Comparison of ENCODE assay signal across 8 cellular contexts in the genomic region with DNA sequence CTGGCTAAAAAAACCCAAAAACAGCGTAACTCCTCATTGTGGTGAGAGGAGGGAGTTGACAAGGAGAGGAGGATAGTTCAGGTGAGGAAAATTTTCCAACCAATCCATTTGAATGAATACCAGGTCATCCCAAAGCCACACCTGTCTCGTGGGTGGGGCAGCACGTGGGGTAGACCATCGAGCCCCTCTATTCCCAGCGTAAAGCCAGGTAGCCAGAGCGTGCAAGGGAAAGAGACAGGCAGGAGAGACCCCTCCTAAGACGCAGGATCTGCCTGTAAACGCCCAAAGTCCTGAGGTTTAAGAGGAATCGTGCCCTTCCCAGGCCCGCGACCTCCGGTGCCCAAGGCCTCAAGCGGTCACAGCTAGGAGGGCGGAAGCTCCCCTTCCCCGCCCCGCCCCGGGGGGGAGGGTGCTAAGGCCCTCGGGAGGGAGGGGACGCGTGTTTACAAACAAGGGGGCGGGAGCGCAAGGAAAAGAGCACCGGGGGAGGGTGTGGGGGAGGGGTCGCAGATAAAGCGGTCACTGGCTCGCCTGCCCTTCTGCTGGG. TPM values are rescaled to one million over a fixed set of nuclear protein-coding genes. Genes with fewer than 3 reads are reported as not detected.
A peak's percentile ranks its signal among the peaks of the same experiment; 100 is the strongest.
DNase-seq lines count a peak whose midpoint lies in the region; ATAC-seq and TF ChIP-seq lines count a peak whose summit lies in the region.

No MANE protein-coding gene starts in this region.

- TSS peak; percentile 52 for BruUV-seq in Panc1 (replicated peaks; lab: Mats Ljungman, UMichigan)

- intact Hi-C loops in Panc1 (cut with micrococcal nuclease; ENCODE audit: unreplicated experiment), result no loop called here
- intact Hi-C loops in Right ventricle myocardium superior (cut with DNase I), result loop anchor here (5.0 kb wide), 1 partner anchor 227 kb away; no protein-coding TSS in a partner anchor

- H3K4me3 ChIP-seq in BJ (ENCODE audit: low read depth, low read length) (peak overlapping the region; percentile 78), Panc1 (ENCODE audit: low read depth in 2 of 2, low read length in 2 of 2) (peak overlapping the region; percentile 68 to 100)

- H3K27ac ChIP-seq in Panc1 (ENCODE audit: low read length), result peak overlapping the region; percentile 93

- in situ Hi-C loops in Panc1 (cut with HindIII; ENCODE audit: low pct_unique_long_range_greater_than_20kb, low sequenced_read_pairs), result no loop called here

- ATAC-seq in GM19043 (IDR thresholded peaks at IDR 0.05; ENCODE audit: low read depth, unreplicated experiment) (peak; percentile 9), HG03432 (IDR thresholded peaks at IDR 0.05; ENCODE audit: unreplicated experiment) (peak; percentile 23), Panc1 (peak; percentile 61), Right ventricle myocardium superior (ENCODE audit: poor library complexity) (peak; percentile 47)

- H3K27me3 Mint-ChIP-seq in progenitor cell of endocrine pancreas, result no peaks in the 10 kb centered on the region

- peaks cover 31% of the 10 kb centered on the region for H3K36me3 Mint-ChIP-seq in progenitor cell of endocrine pancreas (ENCODE audit: insufficient read depth)

- H3K4me3 Mint-ChIP-seq in progenitor cell of endocrine pancreas (ENCODE audit: low read depth), result peak overlapping the region; percentile 100

- POLR2A ChIA-PET in BJ (lab: Charles Lee) (interaction anchor here (0.6 to 0.7 kb wide), 2 partner anchors 50 to 98 kb away, joined by 3 to 24 read pairs; no protein-coding TSS in a partner anchor), Panc1 (lab: Charles Lee) (interaction anchor here (0.6 to 0.7 kb wide), 4 partner anchors 41 to 182 kb away, joined by 8 to 15 read pairs (median 10); partner anchors contain the start of genes RPS18 and VPS52)

- H3K36me3 ChIP-seq in BJ (ENCODE audit: control insufficient read depth, insufficient read depth, low read length), result peaks cover 28% of the 10 kb centered on the region
- peaks cover 19% of the 10 kb centered on the region for H3K36me3 ChIP-seq in Panc1 (ENCODE audit: control insufficient read depth, insufficient read depth, low read length)

- H3K27me3 ChIP-seq in BJ (ENCODE audit: control insufficient read depth, insufficient read depth, low read length) (no peaks in the 10 kb centered on the region), Panc1 (ENCODE audit: control insufficient read depth, insufficient read depth, low read length) (no peaks in the 10 kb centered on the region)

- CTCF ChIA-PET in BJ (lab: Yijun Ruan, JAX), result interaction anchor here (1.0 to 4.9 kb wide), 4 partner anchors 27 to 218 kb away, joined by 3 to 21 read pairs (median 3); partner anchors contain the start of gene CUTA
- CTCF ChIA-PET in Panc1 (lab: Charles Lee), result interaction anchor here (0.7 kb wide), 1 partner anchor 287 kb away, joined by 4 read pairs; no protein-coding TSS in a partner anchor

- peaks cover 32% of the 10 kb centered on the region for H3K4me1 ChIP-seq in Panc1 (ENCODE audit: control insufficient read depth, insufficient read depth, low read length)

- peak overlapping the region; percentile 90 for H3K27ac Mint-ChIP-seq in progenitor cell of endocrine pancreas

- DNase-seq in BJ (ENCODE audit: low read depth) (no peak), Panc1 (ENCODE audit: low read depth, low spot score) (no peak), Right ventricle myocardium superior (peak; percentile 86), progenitor cell of endocrine pancreas (ENCODE audit: low spot score, unreplicated experiment) (no peak), middle frontal gyrus (ENCODE audit: extremely low spot score, low spot score) (no peak)
- DNase-seq in activated naive CD4-positive, alpha-beta T cell treated with Interleukin-2 at 50 U/mL for 16 hours, result peak; percentile 76

- H3K9me3 ChIP-seq in Panc1 (ENCODE audit: control insufficient read depth, insufficient read depth, low read depth, low read length), result no peaks in the 10 kb centered on the region

- H3K4me1 Mint-ChIP-seq in progenitor cell of endocrine pancreas (ENCODE audit: low read depth), result peaks cover 43% of the 10 kb centered on the region

- H3K9me3 Mint-ChIP-seq in progenitor cell of endocrine pancreas (ENCODE audit: low read depth), result no peaks in the 10 kb centered on the region

- no peak for TF ChIP-seq CTCF in BJ (IDR thresholded peaks at IDR 0.05; ENCODE audit: insufficient read depth, low read depth, low read length)
- no peak for TF ChIP-seq CTCF in Panc1 (IDR thresholded peaks at IDR 0.05)
- no peak for TF ChIP-seq CTCF in progenitor cell of endocrine pancreas (IDR thresholded peaks at IDR 0.05; ENCODE audit: unreplicated experiment)

RNA-seq across cellular contexts. Expression of gene RXRB, which starts 0.7 kb away (rescaled TPM):
- polyA plus RNA-seq in BJ (2011; rRNA removed), result 51.3 and 67.9 TPM in 2 replicates
- polyA minus RNA-seq in BJ (2011; rRNA and poly(A)+ RNA removed), result 33.7 and 56.1 TPM in 2 replicates
- 27.4 TPM for total RNA-seq in Panc1 (2021; ENCODE audit: unreplicated experiment)
- 28.5 TPM for polyA plus RNA-seq in Panc1 (2012; ENCODE audit: insufficient read length)
- total RNA-seq in Right ventricle myocardium superior, result 37.9 TPM
- total RNA-seq in progenitor cell of endocrine pancreas, result 44.3 and 47.1 TPM in 2 replicates

RNA-seq across cellular contexts. Expression of gene SLC39A7, which starts 0.9 kb away (rescaled TPM):
- 116 and 151 TPM in 2 replicates for polyA plus RNA-seq in BJ (2011; rRNA removed)
- polyA minus RNA-seq in BJ (2011; rRNA and poly(A)+ RNA removed), result 55.6 and 60.2 TPM in 2 replicates
- total RNA-seq in Panc1 (2021; ENCODE audit: unreplicated experiment) (135 TPM), Right ventricle myocardium superior (46.0 TPM), progenitor cell of endocrine pancreas (108 and 109 TPM in 2 replicates)
- polyA plus RNA-seq in Panc1 (2012; ENCODE audit: insufficient read length), result 155 TPM

RNA-seq across cellular contexts. Expression of gene HSD17B8, which starts 4.7 kb away (rescaled TPM):
- 2.1 and 3.4 TPM in 2 replicates for polyA plus RNA-seq in BJ (2011; rRNA removed)
- 0.41 and 0.47 TPM in 2 replicates for polyA minus RNA-seq in BJ (2011; rRNA and poly(A)+ RNA removed)
- total RNA-seq in Panc1 (2021; ENCODE audit: unreplicated experiment) (7.4 TPM), Right ventricle myocardium superior (25.1 TPM), progenitor cell of endocrine pancreas (7.0 and 9.2 TPM in 2 replicates)
- 8.9 TPM for polyA plus RNA-seq in Panc1 (2012; ENCODE audit: insufficient read length)

RNA-seq across cellular contexts. Expression of gene COL11A2, which starts 7.5 kb away (rescaled TPM):
- 0.55 and 0.91 TPM in 2 replicates for polyA plus RNA-seq in BJ (2011; rRNA removed)
- not detected in 2 replicates for polyA minus RNA-seq in BJ (2011; rRNA and poly(A)+ RNA removed)
- 0.57 TPM for total RNA-seq in Panc1 (2021; ENCODE audit: unreplicated experiment)
- polyA plus RNA-seq in Panc1 (2012; ENCODE audit: insufficient read length), result 0.94 TPM
- 0.94 TPM for total RNA-seq in Right ventricle myocardium superior
- total RNA-seq in progenitor cell of endocrine pancreas, result 4.3 and 5.3 TPM in 2 replicates

RNA-seq across cellular contexts. Expression of gene RING1, which starts 8.5 kb away (rescaled TPM):
- polyA plus RNA-seq in BJ (2011; rRNA removed), result 24.4 and 36.6 TPM in 2 replicates
- polyA minus RNA-seq in BJ (2011; rRNA and poly(A)+ RNA removed), result 15.1 and 25.0 TPM in 2 replicates
- total RNA-seq in Panc1 (2021; ENCODE audit: unreplicated experiment), result 33.7 TPM
- 63.5 TPM for polyA plus RNA-seq in Panc1 (2012; ENCODE audit: insufficient read length)
- total RNA-seq in Right ventricle myocardium superior, result 26.4 TPM
- 56.2 and 62.4 TPM in 2 replicates for total RNA-seq in progenitor cell of endocrine pancreas

Comparison
In these comparisons a context has a peak if more than half of its experiments do, and no peak if none do; other contexts are left out.
1. DNase-seq: peak in activated naive CD4-positive, alpha-beta T cell treated with Interleukin-2 at 50 U/mL for 16 hours (single experiment) and Right ventricle myocardium superior (single experiment); none in BJ (single experiment), Panc1 (single experiment), progenitor cell of endocrine pancreas (single experiment) and middle frontal gyrus (single experiment).
2. ATAC-seq: peak in every context shown above with its lines; median percentile 61 in Panc1; 47 in Right ventricle myocardium superior; 23 in HG03432; 9 in GM19043.